ENCODE assay signal across 1 cellular context in the genomic region with DNA sequence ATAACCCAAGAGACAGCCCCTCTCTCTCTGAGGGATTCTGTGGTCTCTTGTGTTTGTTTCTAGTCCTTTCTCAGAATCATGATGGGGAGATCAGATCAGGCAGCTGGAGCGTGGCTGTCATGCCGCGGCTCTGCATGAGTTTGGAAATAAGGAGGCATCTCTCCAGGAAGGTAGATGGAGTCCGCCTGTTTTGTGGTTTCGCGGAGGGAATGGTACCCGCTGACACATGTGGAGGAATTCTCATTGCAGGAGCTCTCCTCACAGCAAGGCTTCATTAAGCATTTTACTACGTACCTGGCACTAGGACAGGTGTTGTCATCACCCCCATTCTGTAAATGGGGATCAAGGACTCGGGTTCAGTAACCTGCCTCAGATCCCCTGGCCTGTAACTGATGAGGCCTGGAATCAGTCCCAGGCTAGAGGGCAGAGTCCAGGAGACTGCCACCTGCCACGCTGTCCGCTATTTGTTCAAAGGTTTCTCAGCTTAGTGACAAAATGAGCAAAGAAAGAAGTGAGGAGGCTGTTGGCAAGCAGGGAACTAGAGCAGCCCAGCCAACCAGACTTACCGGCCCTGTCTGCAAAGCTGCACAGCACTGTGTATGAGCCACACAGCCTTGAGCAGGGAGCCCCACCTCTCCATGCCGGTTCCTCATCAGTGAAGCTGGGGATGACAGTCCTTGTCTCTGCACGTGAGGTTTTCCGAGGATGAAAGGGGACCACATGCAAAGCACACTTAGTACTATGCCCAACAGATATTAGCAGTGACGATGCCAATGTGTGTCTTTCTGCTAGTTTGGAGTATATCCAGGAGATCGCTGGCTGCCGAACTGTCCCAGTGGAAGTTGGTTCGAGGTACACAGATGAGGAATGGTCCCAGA.
TF ChIP-seq lines count a peak whose summit lies in the region.

No MANE protein-coding gene starts in this region.

TF ChIP-seq in HepG2, 621 proteins besides CTCF, POLR2A, EP300 and RAD21 (continued from another document and continues in another):
- TF ChIP-seq ELK4 (CRISPR knock-in tag; IDR thresholded peaks at IDR 0.05; ENCODE audit: borderline replicate concordance): no peak
- TF ChIP-seq NR2F2 (IDR thresholded peaks at IDR 0.05; ENCODE audit: borderline replicate concordance, low read depth): 0 out of 2 replicates have a peak, but pooled peaks have one; percentile 31
- TF ChIP-seq ZNF282 (IDR thresholded peaks at IDR 0.05; ENCODE audit: partially characterized antibody): no peak
- peak; percentile 62; the same call in 1 of the 2 replicates for TF ChIP-seq BORCS8-MEF2B (CRISPR knock-in tag; IDR thresholded peaks at IDR 0.05)
- TF ChIP-seq, protein P1, sequence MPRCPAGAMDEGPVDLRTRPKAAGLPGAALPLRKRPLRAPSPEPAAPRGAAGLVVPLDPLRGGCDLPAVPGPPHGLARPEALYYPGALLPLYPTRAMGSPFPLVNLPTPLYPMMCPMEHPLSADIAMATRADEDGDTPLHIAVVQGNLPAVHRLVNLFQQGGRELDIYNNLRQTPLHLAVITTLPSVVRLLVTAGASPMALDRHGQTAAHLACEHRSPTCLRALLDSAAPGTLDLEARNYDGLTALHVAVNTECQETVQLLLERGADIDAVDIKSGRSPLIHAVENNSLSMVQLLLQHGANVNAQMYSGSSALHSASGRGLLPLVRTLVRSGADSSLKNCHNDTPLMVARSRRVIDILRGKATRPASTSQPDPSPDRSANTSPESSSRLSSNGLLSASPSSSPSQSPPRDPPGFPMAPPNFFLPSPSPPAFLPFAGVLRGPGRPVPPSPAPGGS (CRISPR knock-in tag; IDR thresholded peaks at IDR 0.05): no peak
- TF ChIP-seq ZNF251 (CRISPR knock-in tag; IDR thresholded peaks at IDR 0.05): 0 out of 2 replicates have a peak, but pooled peaks have one; percentile 50
- TF ChIP-seq, protein P2, sequence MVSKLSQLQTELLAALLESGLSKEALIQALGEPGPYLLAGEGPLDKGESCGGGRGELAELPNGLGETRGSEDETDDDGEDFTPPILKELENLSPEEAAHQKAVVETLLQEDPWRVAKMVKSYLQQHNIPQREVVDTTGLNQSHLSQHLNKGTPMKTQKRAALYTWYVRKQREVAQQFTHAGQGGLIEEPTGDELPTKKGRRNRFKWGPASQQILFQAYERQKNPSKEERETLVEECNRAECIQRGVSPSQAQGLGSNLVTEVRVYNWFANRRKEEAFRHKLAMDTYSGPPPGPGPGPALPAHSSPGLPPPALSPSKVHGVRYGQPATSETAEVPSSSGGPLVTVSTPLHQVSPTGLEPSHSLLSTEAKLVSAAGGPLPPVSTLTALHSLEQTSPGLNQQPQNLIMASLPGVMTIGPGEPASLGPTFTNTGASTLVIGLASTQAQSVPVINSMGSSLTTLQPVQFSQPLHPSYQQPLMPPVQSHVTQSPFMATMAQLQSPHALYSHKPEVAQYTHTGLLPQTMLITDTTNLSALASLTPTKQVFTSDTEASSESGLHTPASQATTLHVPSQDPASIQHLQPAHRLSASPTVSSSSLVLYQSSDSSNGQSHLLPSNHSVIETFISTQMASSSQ (IDR thresholded peaks at IDR 0.05; ENCODE audit: low read depth): no peak
- TF ChIP-seq, protein P2 (CRISPR knock-in tag; IDR thresholded peaks at IDR 0.05; ENCODE audit: borderline replicate concordance): 0 out of 2 replicates have a peak, but pooled peaks have one; percentile 27
- peak; percentile 61; the same call in 1 of the 2 replicates for TF ChIP-seq ZNF331 (CRISPR knock-in tag; IDR thresholded peaks at IDR 0.05)
- TF ChIP-seq ZNF776 (CRISPR knock-in tag; IDR thresholded peaks at IDR 0.05): no peak
- TF ChIP-seq ZNF614 (CRISPR knock-in tag; IDR thresholded peaks at IDR 0.05; ENCODE audit: borderline replicate concordance): peak; percentile 47; the same call in 1 of the 2 replicates
- TF ChIP-seq XBP1 (CRISPR knock-in tag; IDR thresholded peaks at IDR 0.05): no peak
- TF ChIP-seq, protein P3, sequence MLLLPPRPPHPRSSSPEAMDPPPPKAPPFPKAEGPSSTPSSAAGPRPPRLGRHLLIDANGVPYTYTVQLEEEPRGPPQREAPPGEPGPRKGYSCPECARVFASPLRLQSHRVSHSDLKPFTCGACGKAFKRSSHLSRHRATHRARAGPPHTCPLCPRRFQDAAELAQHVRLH (CRISPR knock-in tag; IDR thresholded peaks at IDR 0.05; ENCODE audit: borderline replicate concordance, low read depth): peak; percentile 61; the same call in 1 of the 2 replicates
- TF ChIP-seq SOX5 (CRISPR knock-in tag; IDR thresholded peaks at IDR 0.05; ENCODE audit: borderline replicate concordance): peak; percentile 40; the same call in 1 of the 2 replicates
- TF ChIP-seq KDM5B (CRISPR knock-in tag; IDR thresholded peaks at IDR 0.05; ENCODE audit: borderline replicate concordance): peak; percentile 60; the same call in 1 of the 2 replicates
- 0 out of 2 replicates have a peak, but pooled peaks have one; percentile 40 for TF ChIP-seq NCOR1 (IDR thresholded peaks at IDR 0.05; ENCODE audit: borderline replicate concordance, low read length)
- TF ChIP-seq SP140L (CRISPR knock-in tag; IDR thresholded peaks at IDR 0.05; ENCODE audit: borderline replicate concordance): no peak
- 0 out of 2 replicates have a peak, but pooled peaks have one; percentile 44 for TF ChIP-seq MIXL1 (CRISPR knock-in tag; IDR thresholded peaks at IDR 0.05)
- TF ChIP-seq ZMYM4 (CRISPR knock-in tag; IDR thresholded peaks at IDR 0.05): peak; percentile 64
- TF ChIP-seq TAF15 (IDR thresholded peaks at IDR 0.05; ENCODE audit: low read depth, low read length, poor library complexity, severe bottlenecking): no peak
- TF ChIP-seq FOXA3 (CRISPR knock-in tag; IDR thresholded peaks at IDR 0.05): peak; percentile 55; the same call in 1 of the 2 replicates
- TF ChIP-seq MIER3 (CRISPR knock-in tag; IDR thresholded peaks at IDR 0.05; ENCODE audit: borderline replicate concordance): 0 out of 2 replicates have a peak, but pooled peaks have one; percentile 16
- TF ChIP-seq ZNF20 (CRISPR knock-in tag; IDR thresholded peaks at IDR 0.05): no peak
- peak; percentile 31; the same call in 1 of the 3 replicates for TF ChIP-seq MXI1 (IDR thresholded peaks at IDR 0.05; ENCODE audit: borderline replicate concordance, low read depth, low read length)
- 0 out of 2 replicates have a peak, but pooled peaks have one; percentile 67 for TF ChIP-seq ZNF33B (CRISPR knock-in tag; IDR thresholded peaks at IDR 0.05)
- no peak for TF ChIP-seq ATF3 (CRISPR knock-in tag; IDR thresholded peaks at IDR 0.05)
- peak; percentile 24; the same call in 1 of the 2 replicates for TF ChIP-seq ZNF619 (CRISPR knock-in tag; IDR thresholded peaks at IDR 0.05)
- peak; percentile 83 for TF ChIP-seq ZNF407 (CRISPR knock-in tag; IDR thresholded peaks at IDR 0.05; ENCODE audit: not compliant biosample characterization)
- TF ChIP-seq TEAD2 (CRISPR knock-in tag; IDR thresholded peaks at IDR 0.05): no peak
- peak; percentile 83 for TF ChIP-seq MAX (IDR thresholded peaks at IDR 0.05)
- TF ChIP-seq ZNF414 (CRISPR knock-in tag; IDR thresholded peaks at IDR 0.05): peak; percentile 8; the same call in 1 of the 2 replicates
- TF ChIP-seq ZNF280B (CRISPR knock-in tag; IDR thresholded peaks at IDR 0.05; ENCODE audit: borderline replicate concordance): no peak
